27 cellular contexts compared by ENCODE assay signal in the genomic region with DNA sequence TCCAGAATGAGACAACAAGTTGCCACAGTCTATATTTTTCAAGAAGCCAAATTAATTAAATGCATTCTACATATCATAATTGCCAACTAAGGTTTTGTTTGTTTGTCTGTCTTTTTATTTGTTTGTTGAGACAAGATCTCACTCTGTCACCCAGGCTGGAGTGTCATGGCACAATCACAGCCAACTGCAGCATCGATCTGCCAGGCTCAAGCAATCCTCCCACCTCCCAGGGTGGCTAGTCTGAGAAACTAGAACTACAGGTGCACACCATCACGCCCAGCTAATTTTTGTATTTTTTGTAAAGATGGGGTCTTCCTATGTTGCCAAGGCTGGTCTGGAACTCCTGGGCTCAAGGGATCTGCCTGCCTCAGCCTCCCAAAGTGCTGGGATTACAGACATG.
"Had no signal": no experiment of that assay in that cellular context is flagged by ENCODE, and none has a peak within 500 bp of the region (broad histone marks: within the 10 kb centered on the region; RNA-seq: fewer than 3 reads in every experiment).

No MANE protein-coding gene starts in this region.

- ATAC-seq: stimulated activated effector memory CD8-positive, alpha-beta T cell treated with anti-CD3 and anti-CD28 coated beads, Interleukin-12 subunit alpha, Interleukin-12 subunit beta, amount 100 ng/mL, for 72 hours; stimulated activated memory B cell treated with anti-CD40 and anti-IgM and Interleukin-4, amounts not matched to agents 10 μg/mL and 1 μg/mL and 100 μg/mL, for 72 hours; stimulated activated naive CD8-positive, alpha-beta T cell treated with anti-CD3 and anti-CD28 coated beads, Interleukin-15, amount 100 ng/mL, for 72 hours; stimulated activated naive CD8-positive, alpha-beta T cell treated with anti-CD3 and anti-CD28 coated beads, Interleukin-15, Interleukin-2, amounts not matched to agents 100 U/mL and 50 U/mL, for 24 hours; upper lobe of right lung had no signal

- FAIRE-seq: urothelium cell line had no signal

- H3K4me1 ChIP-seq: stomach, suprapubic skin, testis, thyroid gland, tibial artery, transverse colon, upper lobe of left lung, upper lobe of right lung, uterus, vagina had no signal

- H3K27ac ChIP-seq: stomach, suprapubic skin, testis, thoracic aorta, thyroid gland, tibial artery, tibial nerve, transverse colon, upper lobe of left lung, upper lobe of right lung, uterus, vagina had no signal

- DNase-seq: stimulated activated CD4-positive, alpha-beta T cell treated with anti-CD3 and anti-CD28 coated beads, Interleukin-2, amount 100 ng/mL, for 48 hours; stimulated activated CD4-positive, alpha-beta T cell treated with anti-CD3 and anti-CD28 coated beads, Interleukin-4, amount 100 ng/mL, for 1 hour; stimulated activated CD4-positive, alpha-beta T cell treated with anti-CD3 and anti-CD28 coated beads, Interleukin-4, amount 100 ng/mL, for 24 hours; stimulated activated CD4-positive, alpha-beta T cell treated with anti-CD3 and anti-CD28 coated beads, Interleukin-4, amount 100 ng/mL, for 4 hours; stimulated activated CD8-positive, alpha-beta memory T cell treated with anti-CD3 and anti-CD28 coated beads, Interleukin-4, amount 100 ng/mL, for 48 hours; stimulated activated naive B cell treated with anti-CD40 and anti-IgM and Interleukin-4, amounts not matched to agents 10 μg/mL and 1 μg/mL and 100 μg/mL, for 72 hours; stimulated activated naive CD4-positive, alpha-beta T cell; stimulated activated naive CD4-positive, alpha-beta T cell treated with Interleukin-2 at 50 U/mL for 16 hours; stimulated activated naive CD8-positive, alpha-beta T cell treated with anti-CD3 and anti-CD28 coated beads, Interleukin-15, amount 100 ng/mL, for 72 hours; stimulated activated naive CD8-positive, alpha-beta T cell treated with anti-CD3 and anti-CD28 coated beads, Interleukin-15, Interleukin-2, amounts not matched to agents 100 U/mL and 50 U/mL, for 24 hours; stomach; substantia nigra; testis; thyroid gland; tibial artery; transverse colon; trophoblast cell; upper lobe of left lung; upper lobe of right lung; uterus had no signal

- H3K27me3 ChIP-seq: stomach, suprapubic skin, testis, thyroid gland, tibial artery, tibial nerve, transverse colon, upper lobe of left lung, upper lobe of right lung, uterus, vagina had no signal

- H3K36me3 ChIP-seq: stomach, suprapubic skin, thoracic aorta, thyroid gland, tibial artery, tibial nerve, transverse colon, upper lobe of left lung, upper lobe of right lung, uterus, vagina had no signal

- H3K4me3 ChIP-seq: stomach, suprapubic skin, testis, thoracic aorta, thyroid gland, tibial artery, tibial nerve, transverse colon, upper lobe of left lung, upper lobe of right lung, uterus, vagina had no signal

- H3K9me3 ChIP-seq: stomach, suprapubic skin, testis, thoracic aorta, thyroid gland, tibial artery, tibial nerve, transverse colon, upper lobe of left lung, upper lobe of right lung, uterus, vagina had no signal
